14 cellular contexts compared by ENCODE assay signal in genomic region chr19:42271861-42272534, GRCh38. TPM values are rescaled to one million over a fixed set of nuclear protein-coding genes. Genes with fewer than 3 reads are reported as not detected.
DNase-seq lines count a peak whose midpoint lies in the region; ATAC-seq, FAIRE-seq and TF ChIP-seq lines count a peak whose summit lies in the region.
"Had no signal": no experiment of that assay in that cellular context is flagged by ENCODE, and none has a peak within 500 bp of the region (broad histone marks: within the 10 kb centered on the region; RNA-seq: fewer than 3 reads in every experiment).

No MANE protein-coding gene starts in this region.

- no peaks in the 10 kb centered on the region for H3K27me3 ChIP-seq in CD4-positive, CD25-positive, alpha-beta regulatory T cell (ENCODE audit: control insufficient read depth, insufficient read depth, low read length)
- no peaks in the 10 kb centered on the region for H3K27me3 ChIP-seq in GM12878 (replicated peaks in 1 of 2; ENCODE audit: control insufficient read depth in 2 of 2, insufficient read depth in 2 of 2, low read length in 1 of 2)
- H3K27me3 ChIP-seq in osteoblast (ENCODE audit: insufficient read depth, low read length) = no peaks in the 10 kb centered on the region

- peaks cover 33% of the 10 kb centered on the region for H3K79me2 ChIP-seq in GM12878 (ENCODE audit: control insufficient read depth, insufficient read depth, low read length)
- H3K79me2 ChIP-seq in osteoblast (ENCODE audit: insufficient read depth, low read length) = peaks cover 73% of the 10 kb centered on the region

- peaks cover 14% of the 10 kb centered on the region for H3K36me3 Mint-ChIP-seq in CD4-positive, CD25-positive, alpha-beta regulatory T cell

- H3K27ac ChIP-seq in A549 (peak overlapping the region; percentile 87 to 94; a peak in 4 of 6 replicates), GM12878 (ENCODE audit: control insufficient read depth, insufficient read depth) (no peak overlapping the region), osteoblast (ENCODE audit: low read depth, low read length) (peak overlapping the region; percentile 94)
- H3K27ac ChIP-seq in CD4-positive, CD25-positive, alpha-beta regulatory T cell (ENCODE audit: insufficient read depth, low read length, poor library complexity, severe bottlenecking) = peak overlapping the region; percentile 99

- H4K20me1 ChIP-seq in GM12878 (ENCODE audit: control insufficient read depth, insufficient read depth) (no peaks in the 10 kb centered on the region; the same call in 1 of the 2 replicates), osteoblast (ENCODE audit: insufficient read depth, low read length) (peaks cover 35% of the 10 kb centered on the region)

- no peak overlapping the region for H2AFZ ChIP-seq in GM12878 (ENCODE audit: control insufficient read depth, low read depth, low read length)
- H2AFZ ChIP-seq in osteoblast (ENCODE audit: low read length) = no peak overlapping the region

- 94% methylated on average over 35 of the region's 35 CpGs for WGBS in A549 (ENCODE audit: missing lambda C conversion rate)
- WGBS in GM12878 (ENCODE audit: insufficient coverage, insufficient replicate concordance, low lambda C conversion rate, missing lambda C conversion rate) = 95% methylated on average over 34 of the region's 35 CpGs

- no peak for TF ChIP-seq CTCF in A549 (IDR thresholded peaks at IDR 0.05)
- TF ChIP-seq CTCF in GM12878 (IDR thresholded peaks at IDR 0.05 in 2 of 3, conservative IDR thresholded peaks at IDR 0.05 in 1 of 3; ENCODE audit: control insufficient read depth in 2 of 3, extremely low read depth in 1 of 3, insufficient read depth in 1 of 3, low read depth in 3 of 3, low read length in 3 of 3) = no peak
- no peak for TF ChIP-seq CTCF in osteoblast (IDR thresholded peaks at IDR 0.05; ENCODE audit: extremely low read depth, low read depth, low read length)
- TF ChIP-seq CTCF in GM13976 (IDR thresholded peaks at IDR 0.05; ENCODE audit: borderline replicate concordance, control extremely low read depth, extremely low read depth, insufficient read depth, missing control alignments) = no peak

- TF ChIP-seq EP300 in A549 (IDR thresholded peaks at IDR 0.05) = no peak
- no peak for TF ChIP-seq EP300 in GM12878 (IDR thresholded peaks at IDR 0.05; ENCODE audit: borderline replicate concordance in 1 of 2, control insufficient read depth in 1 of 2, low read depth in 2 of 2, low read length in 2 of 2)

- RAD21 ChIA-PET in GM12878 (lab: Charles Lee; ENCODE audit: unreplicated experiment) = interaction anchor here (2.1 to 3.1 kb wide), 2 partner anchors 8 to 29 kb away, joined by 12 to 23 read pairs; partner anchors contain the start of gene GSK3A

- H3K4me1 Mint-ChIP-seq in CD4-positive, CD25-positive, alpha-beta regulatory T cell = peaks cover 0 to 46% (median 33%) of the 10 kb centered on the region in 4 donors

- H3K9me3 ChIP-seq in A549 = no peaks in the 10 kb centered on the region
- no peaks in the 10 kb centered on the region for H3K9me3 ChIP-seq in CD4-positive, CD25-positive, alpha-beta regulatory T cell (ENCODE audit: control insufficient read depth in 2 of 2, low read length in 2 of 2)
- H3K9me3 ChIP-seq in GM12878 (replicated peaks; ENCODE audit: control insufficient read depth, insufficient read depth, low read length) = no peaks in the 10 kb centered on the region
- H3K9me3 ChIP-seq in osteoblast (ENCODE audit: low read depth, low read length) = no peaks in the 10 kb centered on the region

- peak overlapping the region in 1 of 4 donors; percentile 83 for H3K4me3 Mint-ChIP-seq in CD4-positive, CD25-positive, alpha-beta regulatory T cell

- H3K4me2 ChIP-seq in A549 (no peak overlapping the region), GM12878 (ENCODE audit: control insufficient read depth, insufficient read depth) (0 out of 2 replicates have a peak overlapping the region, but pooled peaks have one; percentile 99), osteoblast (ENCODE audit: insufficient read depth, low read length) (no peak overlapping the region)

- TF ChIP-seq POLR2A in A549 (IDR thresholded peaks at IDR 0.05; ENCODE audit: low read length) = no peak
- TF ChIP-seq POLR2A in GM12878 (IDR thresholded peaks at IDR 0.05; ENCODE audit: low read depth, low read length) = peak; percentile 2; the same call in 1 of the 2 replicates

- POLR2A ChIA-PET in A549 (lab: Yijun Ruan, JAX) (no interaction called here), GM12878 (lab: Charles Lee) (interaction anchor here (1.5 to 3.2 kb wide), 3 partner anchors 7 to 34 kb away, joined by 3 to 24 read pairs (median 16); no protein-coding TSS in a partner anchor)

- H3K9me3 Mint-ChIP-seq in CD4-positive, CD25-positive, alpha-beta regulatory T cell = peaks cover 0 to 2% (median 0%) of the 10 kb centered on the region in 7 donors
- H3K9me3 Mint-ChIP-seq: dendritic cell treated with granulocyte-macrophage colony-stimulating factor and Interleukin-4, amounts not matched to agents 40 ng/mL and 50 ng/mL, for 4 days; memory B cell had no signal

- CTCF ChIA-PET in A549 (lab: Yijun Ruan, JAX) = interaction anchor here (0.8 to 14.6 kb wide), 6 partner anchors 9 to 129 kb away, joined by 3 to 373 read pairs (median 14); partner anchors contain the start of gene GSK3A
- CTCF ChIA-PET in GM12878 (lab: Yijun Ruan, JAX) = interaction anchor here (3.2 kb wide), 1 partner anchor 8 kb away, joined by 39 read pairs; no protein-coding TSS in a partner anchor

- H3K27ac Mint-ChIP-seq in CD4-positive, CD25-positive, alpha-beta regulatory T cell = no peak overlapping the region
- H3K27ac Mint-ChIP-seq: memory B cell had no signal

- H3K36me3 ChIP-seq in CD4-positive, CD25-positive, alpha-beta regulatory T cell (ENCODE audit: control insufficient read depth, insufficient read depth, low read length) = peaks cover 11% of the 10 kb centered on the region
- peaks cover 3 to 19% of the 10 kb centered on the region in 2 experiments; a peak in 3 of 4 replicates for H3K36me3 ChIP-seq in GM12878 (ENCODE audit: control insufficient read depth in 2 of 2, insufficient read depth in 2 of 2, low read length in 1 of 2)
- H3K36me3 ChIP-seq in osteoblast (ENCODE audit: insufficient read depth, low read length) = peaks cover 33% of the 10 kb centered on the region

- BruUV-seq in GM12878 (replicated peaks; lab: Mats Ljungman, UMichigan) = TSS peak; percentile 30

- H3K9ac ChIP-seq in GM12878 (ENCODE audit: control insufficient read depth, insufficient read depth, low read length) = no peak overlapping the region

- no peak overlapping the region for H3K4me3 ChIP-seq in A549
- H3K4me3 ChIP-seq in CD4-positive, CD25-positive, alpha-beta regulatory T cell (ENCODE audit: low read depth, low read length) = no peak overlapping the region
- H3K4me3 ChIP-seq in GM12878 = no peak overlapping the region
- no peak overlapping the region for H3K4me3 ChIP-seq in osteoblast (ENCODE audit: insufficient read depth, low read length)

- H3K27me3 Mint-ChIP-seq in CD4-positive, CD25-positive, alpha-beta regulatory T cell = no peaks in the 10 kb centered on the region
- H3K27me3 Mint-ChIP-seq: dendritic cell treated with granulocyte-macrophage colony-stimulating factor and Interleukin-4, amounts not matched to agents 40 ng/mL and 50 ng/mL, for 4 days; memory B cell had no signal

- SMC1A ChIA-PET in GM12878 (lab: Charles Lee; ENCODE audit: uncharacterized antibody, unreplicated experiment) = interaction anchor here (2.0 to 3.2 kb wide), 2 partner anchors 7 to 28 kb away, joined by 8 to 24 read pairs; no protein-coding TSS in a partner anchor

- FAIRE-seq in A549 (lab: Jason Lieb, UNC) = no peak
- FAIRE-seq in GM12878 (lab: Jason Lieb, UNC) = no peak
- FAIRE-seq: GM19239 had no signal

- intact Hi-C loops in GM12878 (cut with micrococcal nuclease; ENCODE audit: unreplicated experiment) = no loop called here

- DNase-seq in A549 (ENCODE audit: low read depth in 1 of 2, low spot score in 1 of 2) (no peak), GM12878 (ENCODE audit: low read depth, low spot score) (no peak), osteoblast (ENCODE audit: insufficient read length, low spot score, missing footprints) (no peak), GM13976 (ENCODE audit: low spot score) (no peak), pons (ENCODE audit: low spot score) (no peak)
- no peak for DNase-seq in CD4-positive, CD25-positive, alpha-beta regulatory T cell
- DNase-seq: amygdala, NCI-H2107, occipital lobe had no signal

- in situ Hi-C loops in GM12878 (cut with MboI) (no loop called here), GM13976 (cut with MboI; ENCODE audit: low sequenced_read_pairs, unreplicated experiment) (no loop called here)

- no peak for TF ChIP-seq RAD21 in A549 (conservative IDR thresholded peaks at IDR 0.05 in 1 of 2, IDR thresholded peaks at IDR 0.05 in 1 of 2)
- no peak for TF ChIP-seq RAD21 in GM12878 (IDR thresholded peaks at IDR 0.05; ENCODE audit: insufficient read depth, low read depth, low read length)

- no peak for ATAC-seq in A549
- ATAC-seq in CD4-positive, CD25-positive, alpha-beta regulatory T cell (ENCODE audit: low read depth in 2 of 2) = no peak
- no peak for ATAC-seq in GM12878
- ATAC-seq in GM21367 (IDR thresholded peaks at IDR 0.05; ENCODE audit: unreplicated experiment) = no peak
- no peak for ATAC-seq in HG03439 (IDR thresholded peaks at IDR 0.05; ENCODE audit: unreplicated experiment)

- peaks cover 28% of the 10 kb centered on the region for H3K4me1 ChIP-seq in A549
- peaks cover 48% of the 10 kb centered on the region for H3K4me1 ChIP-seq in CD4-positive, CD25-positive, alpha-beta regulatory T cell (ENCODE audit: control insufficient read depth, insufficient read depth, low read length, poor library complexity, severe bottlenecking)
- peaks cover 34% of the 10 kb centered on the region for H3K4me1 ChIP-seq in GM12878 (ENCODE audit: control insufficient read depth, insufficient read depth, low read length)
- H3K4me1 ChIP-seq in osteoblast (ENCODE audit: insufficient read depth, low read length) = peaks cover 39% of the 10 kb centered on the region

RNA-seq across cellular contexts. Expression of gene CIC, which starts 2.9 kb away (rescaled TPM):
- polyA plus RNA-seq in A549 (2011; rRNA removed) = 7.2 and 7.7 TPM in 2 replicates
- 26.8 and 35.8 TPM in 2 replicates for polyA plus RNA-seq in A549 (2012; cell fraction: cytosol; rRNA removed)
- 69.9 and 100.0 TPM in 2 replicates for polyA plus RNA-seq in A549 (2012; cell fraction: nucleus; rRNA removed)
- polyA plus RNA-seq in A549 (2017; fragmentation: RNase III; extraction: RNeasy Plus Mini Kit Qiagen cat#74134 plus additional on column Dnase treatment) = 46.8 to 56.4 TPM (median 53.1 TPM) in 3 replicates
- polyA minus RNA-seq in A549 (2011; rRNA and poly(A)+ RNA removed) = 7.0 and 11.0 TPM in 2 replicates
- total RNA-seq in CD4-positive, CD25-positive, alpha-beta regulatory T cell = 124 TPM
- polyA plus RNA-seq in CD4-positive, CD25-positive, alpha-beta regulatory T cell = under 1 TPM; 0.41 to 0.91 (median 0.68) TPM
- 33.3 and 49.5 TPM in 2 replicates for total RNA-seq in GM12878 (2013; cell fraction: nucleolus; rRNA removed)
- total RNA-seq in GM12878 (2014; rRNA removed) = 8.0 and 9.5 TPM in 2 replicates
- total RNA-seq in GM12878 (2014; rRNA removed; fragmentation: Illumina TruSeq; extraction: Trizol) = 4.3 and 6.5 TPM in 2 replicates
- total RNA-seq in GM12878 (2021) = 47.3 and 50.6 TPM in 2 replicates
- polyA plus RNA-seq in GM12878 (2011; ENCODE audit: low read depth) = 9.5 TPM
- polyA plus RNA-seq in GM12878 (2011; rRNA removed) = 2.4 and 3.8 TPM in 2 replicates
- 6.7 and 9.9 TPM in 2 replicates for polyA plus RNA-seq in GM12878 (2011; cell fraction: cytosol; rRNA removed)
- 76.7 and 94.7 TPM in 2 replicates for polyA plus RNA-seq in GM12878 (2011; cell fraction: nucleus; rRNA removed)
- polyA plus RNA-seq in GM12878 (2012) = 29.1 and 30.8 TPM in 2 replicates
- polyA plus RNA-seq in GM12878 (2014; fragmentation: Illumina TruSeq; extraction: Trizol) = 1.7 and 7.4 TPM in 2 replicates
- under 1 TPM; 0.18 to 0.24 TPM for polyA plus RNA-seq in GM12878 (2014; fragmentation: Nextera tagmentation; extraction: Ambion mirVana)
- 24.0 and 27.7 TPM in 2 replicates for polyA plus RNA-seq in GM12878 (2014; rRNA removed)
- 1 to 10 TPM; 6.9 to 8.1 TPM for polyA plus RNA-seq in GM12878 (2016; fragmentation: Nextera tagmentation; extraction: Ambion mirVana)
- 2.1 and 9.8 TPM in 2 replicates for polyA minus RNA-seq in GM12878 (2011; rRNA and poly(A)+ RNA removed)
- polyA minus RNA-seq in GM12878 (2011; cell fraction: cytosol; rRNA and poly(A)+ RNA removed) = 10.2 and 11.2 TPM in 2 replicates
- 13.1 and 24.6 TPM in 2 replicates for polyA minus RNA-seq in GM12878 (2011; cell fraction: nucleus; rRNA and poly(A)+ RNA removed)
- 33.6 and 39.1 TPM in 2 replicates for total RNA-seq in osteoblast

RNA-seq across cellular contexts. Expression of gene ERF, which starts 17.1 kb away (rescaled TPM):
- 71.9 and 103 TPM in 2 replicates for polyA plus RNA-seq in A549 (2011; rRNA removed)
- 115 and 150 TPM in 2 replicates for polyA plus RNA-seq in A549 (2012; cell fraction: cytosol; rRNA removed)
- polyA plus RNA-seq in A549 (2012; cell fraction: nucleus; rRNA removed) = 307 and 352 TPM in 2 replicates
- 107 to 123 TPM (median 120 TPM) in 3 replicates for polyA plus RNA-seq in A549 (2017; fragmentation: RNase III; extraction: RNeasy Plus Mini Kit Qiagen cat#74134 plus additional on column Dnase treatment)
- polyA minus RNA-seq in A549 (2011; rRNA and poly(A)+ RNA removed) = 113 and 120 TPM in 2 replicates
- 96.4 TPM for total RNA-seq in CD4-positive, CD25-positive, alpha-beta regulatory T cell
- 1 to 10 TPM; 1.4 to 7.5 (median 2.6) TPM for polyA plus RNA-seq in CD4-positive, CD25-positive, alpha-beta regulatory T cell
- 29.9 and 31.1 TPM in 2 replicates for total RNA-seq in GM12878 (2013; cell fraction: nucleolus; rRNA removed)
- 15.9 and 22.2 TPM in 2 replicates for total RNA-seq in GM12878 (2014; rRNA removed)
- total RNA-seq in GM12878 (2014; rRNA removed; fragmentation: Illumina TruSeq; extraction: Trizol) = 12.1 and 12.8 TPM in 2 replicates
- total RNA-seq in GM12878 (2021) = 51.8 and 56.3 TPM in 2 replicates
- polyA plus RNA-seq in GM12878 (2011; ENCODE audit: low read depth) = 3.6 TPM
- polyA plus RNA-seq in GM12878 (2011; rRNA removed) = 15.1 and 34.5 TPM in 2 replicates
- 23.3 and 39.9 TPM in 2 replicates for polyA plus RNA-seq in GM12878 (2011; cell fraction: cytosol; rRNA removed)
- 164 and 188 TPM in 2 replicates for polyA plus RNA-seq in GM12878 (2011; cell fraction: nucleus; rRNA removed)
- polyA plus RNA-seq in GM12878 (2012) = 21.7 and 22.0 TPM in 2 replicates
- polyA plus RNA-seq in GM12878 (2014; fragmentation: Illumina TruSeq; extraction: Trizol) = 4.9 and 17.8 TPM in 2 replicates
- under 1 TPM; 0.02 to 0.04 TPM for polyA plus RNA-seq in GM12878 (2014; fragmentation: Nextera tagmentation; extraction: Ambion mirVana)
- 33.0 and 40.2 TPM in 2 replicates for polyA plus RNA-seq in GM12878 (2014; rRNA removed)
- 1 to 10 TPM; 8.3 to 8.9 TPM for polyA plus RNA-seq in GM12878 (2016; fragmentation: Nextera tagmentation; extraction: Ambion mirVana)
- polyA minus RNA-seq in GM12878 (2011; rRNA and poly(A)+ RNA removed) = 27.0 and 49.3 TPM in 2 replicates
- 19.8 and 25.4 TPM in 2 replicates for polyA minus RNA-seq in GM12878 (2011; cell fraction: cytosol; rRNA and poly(A)+ RNA removed)
- polyA minus RNA-seq in GM12878 (2011; cell fraction: nucleus; rRNA and poly(A)+ RNA removed) = 34.6 and 45.5 TPM in 2 replicates
- 31.8 and 44.8 TPM in 2 replicates for total RNA-seq in osteoblast

RNA-seq across cellular contexts. Expression of gene GSK3A, which starts 29.6 kb away (rescaled TPM):
- polyA plus RNA-seq in A549 (2011; rRNA removed) = 55.2 and 79.7 TPM in 2 replicates
- polyA plus RNA-seq in A549 (2012; cell fraction: cytosol; rRNA removed) = 82.6 and 118 TPM in 2 replicates
- polyA plus RNA-seq in A549 (2012; cell fraction: nucleus; rRNA removed) = 80.7 and 99.8 TPM in 2 replicates
- 81.0 to 85.1 TPM (median 84.0 TPM) in 3 replicates for polyA plus RNA-seq in A549 (2017; fragmentation: RNase III; extraction: RNeasy Plus Mini Kit Qiagen cat#74134 plus additional on column Dnase treatment)
- 69.2 and 87.0 TPM in 2 replicates for polyA minus RNA-seq in A549 (2011; rRNA and poly(A)+ RNA removed)
- total RNA-seq in CD4-positive, CD25-positive, alpha-beta regulatory T cell = 31.3 TPM
- 10 to 100 TPM; 12.0 to 16.0 (median 12.9) TPM for polyA plus RNA-seq in CD4-positive, CD25-positive, alpha-beta regulatory T cell
- 7.7 and 11.1 TPM in 2 replicates for total RNA-seq in GM12878 (2013; cell fraction: nucleolus; rRNA removed)
- 11.5 and 15.0 TPM in 2 replicates for total RNA-seq in GM12878 (2014; rRNA removed)
- total RNA-seq in GM12878 (2014; rRNA removed; fragmentation: Illumina TruSeq; extraction: Trizol) = 15.3 and 15.8 TPM in 2 replicates
- 35.6 and 38.6 TPM in 2 replicates for total RNA-seq in GM12878 (2021)
- polyA plus RNA-seq in GM12878 (2011; ENCODE audit: low read depth) = 12.6 TPM
- polyA plus RNA-seq in GM12878 (2011; rRNA removed) = 17.5 and 41.3 TPM in 2 replicates
- polyA plus RNA-seq in GM12878 (2011; cell fraction: cytosol; rRNA removed) = 44.7 and 48.5 TPM in 2 replicates
- 32.0 and 39.9 TPM in 2 replicates for polyA plus RNA-seq in GM12878 (2011; cell fraction: nucleus; rRNA removed)
- polyA plus RNA-seq in GM12878 (2012) = 24.5 and 27.4 TPM in 2 replicates
- 35.2 and 47.9 TPM in 2 replicates for polyA plus RNA-seq in GM12878 (2014; fragmentation: Illumina TruSeq; extraction: Trizol)
- polyA plus RNA-seq in GM12878 (2014; fragmentation: Nextera tagmentation; extraction: Ambion mirVana) = 1 to 10 TPM in 1 of 2 experiments, under 1 TPM in 1; 1.00 to 1.2 TPM
- polyA plus RNA-seq in GM12878 (2014; rRNA removed) = 40.9 and 48.8 TPM in 2 replicates
- 10 to 100 TPM in 1 of 2 experiments, 1 to 10 TPM in 1; 3.8 to 11.4 TPM for polyA plus RNA-seq in GM12878 (2016; fragmentation: Nextera tagmentation; extraction: Ambion mirVana)
- 18.6 and 31.7 TPM in 2 replicates for polyA minus RNA-seq in GM12878 (2011; rRNA and poly(A)+ RNA removed)
- polyA minus RNA-seq in GM12878 (2011; cell fraction: cytosol; rRNA and poly(A)+ RNA removed) = 14.7 and 17.7 TPM in 2 replicates
- polyA minus RNA-seq in GM12878 (2011; cell fraction: nucleus; rRNA and poly(A)+ RNA removed) = 4.2 and 6.6 TPM in 2 replicates
- total RNA-seq in osteoblast = 16.2 and 18.1 TPM in 2 replicates

RNA-seq across cellular contexts. Expression of gene PRR19, which starts 29.9 kb away (rescaled TPM):
- 1.1 and 1.3 TPM in 2 replicates for polyA plus RNA-seq in A549 (2011; rRNA removed)
- polyA plus RNA-seq in A549 (2012; cell fraction: cytosol; rRNA removed) = 2.7 and 3.7 TPM in 2 replicates
- 3.5 and 5.2 TPM in 2 replicates for polyA plus RNA-seq in A549 (2012; cell fraction: nucleus; rRNA removed)
- 3.4 to 4.5 TPM (median 4.2 TPM) in 3 replicates for polyA plus RNA-seq in A549 (2017; fragmentation: RNase III; extraction: RNeasy Plus Mini Kit Qiagen cat#74134 plus additional on column Dnase treatment)
- polyA minus RNA-seq in A549 (2011; rRNA and poly(A)+ RNA removed) = 0.50 and 1.2 TPM in 2 replicates
- not detected for total RNA-seq in CD4-positive, CD25-positive, alpha-beta regulatory T cell
- under 1 TPM; 0.10 to 0.83 (median 0.21) TPM for polyA plus RNA-seq in CD4-positive, CD25-positive, alpha-beta regulatory T cell
- 0.19 TPM in 1 of 2 replicates, not detected in the other for total RNA-seq in GM12878 (2013; cell fraction: nucleolus; rRNA removed)
- 0.73 and 0.82 TPM in 2 replicates for total RNA-seq in GM12878 (2014; rRNA removed)
- total RNA-seq in GM12878 (2014; rRNA removed; fragmentation: Illumina TruSeq; extraction: Trizol) = 0.18 and 0.31 TPM in 2 replicates
- total RNA-seq in GM12878 (2021) = 0.80 and 1.4 TPM in 2 replicates
- 0.29 TPM for polyA plus RNA-seq in GM12878 (2011; ENCODE audit: low read depth)
- polyA plus RNA-seq in GM12878 (2011; rRNA removed) = 0.15 TPM in 1 of 2 replicates, not detected in the other
- 0.50 and 0.55 TPM in 2 replicates for polyA plus RNA-seq in GM12878 (2011; cell fraction: cytosol; rRNA removed)
- polyA plus RNA-seq in GM12878 (2011; cell fraction: nucleus; rRNA removed) = 0.38 and 0.43 TPM in 2 replicates
- 0.38 and 0.49 TPM in 2 replicates for polyA plus RNA-seq in GM12878 (2012)
- 0.11 and 0.43 TPM in 2 replicates for polyA plus RNA-seq in GM12878 (2014; fragmentation: Illumina TruSeq; extraction: Trizol)
- polyA plus RNA-seq in GM12878 (2014; fragmentation: Nextera tagmentation; extraction: Ambion mirVana) = under 1 TPM in 1 of 2 experiments, not detected in 1; 0.09 TPM
- 0.81 and 1.7 TPM in 2 replicates for polyA plus RNA-seq in GM12878 (2014; rRNA removed)
- 1 to 10 TPM; 1.1 to 1.7 TPM for polyA plus RNA-seq in GM12878 (2016; fragmentation: Nextera tagmentation; extraction: Ambion mirVana)
- 0.21 and 0.37 TPM in 2 replicates for polyA minus RNA-seq in GM12878 (2011; rRNA and poly(A)+ RNA removed)
- not detected in 2 replicates for polyA minus RNA-seq in GM12878 (2011; cell fraction: cytosol; rRNA and poly(A)+ RNA removed)
- not detected in 2 replicates for polyA minus RNA-seq in GM12878 (2011; cell fraction: nucleus; rRNA and poly(A)+ RNA removed)
- total RNA-seq in osteoblast = 0.36 and 0.59 TPM in 2 replicates

RNA-seq across cellular contexts. Expression of gene PAFAH1B3, which starts 30.4 kb away (rescaled TPM):
- polyA plus RNA-seq in A549 (2011; rRNA removed) = 79.7 and 101 TPM in 2 replicates
- polyA plus RNA-seq in A549 (2012; cell fraction: cytosol; rRNA removed) = 268 and 299 TPM in 2 replicates
- 241 and 275 TPM in 2 replicates for polyA plus RNA-seq in A549 (2012; cell fraction: nucleus; rRNA removed)
- polyA plus RNA-seq in A549 (2017; fragmentation: RNase III; extraction: RNeasy Plus Mini Kit Qiagen cat#74134 plus additional on column Dnase treatment) = 135 to 151 TPM (median 144 TPM) in 3 replicates
- polyA minus RNA-seq in A549 (2011; rRNA and poly(A)+ RNA removed) = 179 and 227 TPM in 2 replicates
- 27.5 TPM for total RNA-seq in CD4-positive, CD25-positive, alpha-beta regulatory T cell
- 10 to 100 TPM; 54.5 to 71.6 (median 59.8) TPM for polyA plus RNA-seq in CD4-positive, CD25-positive, alpha-beta regulatory T cell
- 5.1 and 6.4 TPM in 2 replicates for total RNA-seq in GM12878 (2013; cell fraction: nucleolus; rRNA removed)
- 57.7 and 78.6 TPM in 2 replicates for total RNA-seq in GM12878 (2014; rRNA removed)
- total RNA-seq in GM12878 (2014; rRNA removed; fragmentation: Illumina TruSeq; extraction: Trizol) = 32.0 and 41.3 TPM in 2 replicates
- total RNA-seq in GM12878 (2021) = 68.8 and 72.9 TPM in 2 replicates
- polyA plus RNA-seq in GM12878 (2011; ENCODE audit: low read depth) = 20.5 TPM
- polyA plus RNA-seq in GM12878 (2011; rRNA removed) = 8.8 and 30.5 TPM in 2 replicates
- 57.1 and 73.1 TPM in 2 replicates for polyA plus RNA-seq in GM12878 (2011; cell fraction: cytosol; rRNA removed)
- polyA plus RNA-seq in GM12878 (2011; cell fraction: nucleus; rRNA removed) = 43.1 and 44.9 TPM in 2 replicates
- 29.8 and 33.2 TPM in 2 replicates for polyA plus RNA-seq in GM12878 (2012)
- 15.2 and 46.6 TPM in 2 replicates for polyA plus RNA-seq in GM12878 (2014; fragmentation: Illumina TruSeq; extraction: Trizol)
- polyA plus RNA-seq in GM12878 (2014; fragmentation: Nextera tagmentation; extraction: Ambion mirVana) = 10 to 100 TPM in 1 of 2 experiments, 1 to 10 TPM in 1; 6.2 to 23.1 TPM
- polyA plus RNA-seq in GM12878 (2014; rRNA removed) = 56.1 and 66.2 TPM in 2 replicates
- 10 to 100 TPM; 77.7 to 79.6 TPM for polyA plus RNA-seq in GM12878 (2016; fragmentation: Nextera tagmentation; extraction: Ambion mirVana)
- polyA minus RNA-seq in GM12878 (2011; rRNA and poly(A)+ RNA removed) = 18.4 and 30.6 TPM in 2 replicates
- 14.2 and 19.0 TPM in 2 replicates for polyA minus RNA-seq in GM12878 (2011; cell fraction: cytosol; rRNA and poly(A)+ RNA removed)
- polyA minus RNA-seq in GM12878 (2011; cell fraction: nucleus; rRNA and poly(A)+ RNA removed) = 8.0 and 13.3 TPM in 2 replicates
- 18.3 and 23.2 TPM in 2 replicates for total RNA-seq in osteoblast

Comparison
In these comparisons a context has a peak if more than half of its experiments do, and no peak if none do; other contexts are left out.
1. Of the 24 proteins assayed by ChIP-seq in both GM12878 and A549: peak only in GM12878: POLR2A; only in A549: none; in both: none; in neither: 23.